ENCODE assay signal across 1 cellular context in the genomic region with DNA sequence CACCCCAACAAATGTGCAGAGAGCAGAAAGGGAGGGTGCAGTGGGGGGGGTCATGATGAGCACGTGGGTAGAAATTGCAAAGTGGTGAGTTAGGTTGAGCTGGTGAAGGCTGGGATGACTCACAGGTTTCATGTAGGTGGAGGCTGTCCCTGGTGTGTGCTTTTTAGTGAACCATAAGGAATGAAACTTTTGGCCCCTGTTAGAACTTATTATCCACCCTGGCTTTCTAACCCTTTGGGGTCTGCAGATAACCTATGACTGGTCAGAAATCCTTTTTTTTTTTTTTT.
TF ChIP-seq lines count a peak whose summit lies in the region.

No MANE protein-coding gene starts in this region.

TF ChIP-seq in SK-N-SH, 30 proteins besides CTCF, POLR2A, EP300 and RAD21:
- TF ChIP-seq, protein P1, sequence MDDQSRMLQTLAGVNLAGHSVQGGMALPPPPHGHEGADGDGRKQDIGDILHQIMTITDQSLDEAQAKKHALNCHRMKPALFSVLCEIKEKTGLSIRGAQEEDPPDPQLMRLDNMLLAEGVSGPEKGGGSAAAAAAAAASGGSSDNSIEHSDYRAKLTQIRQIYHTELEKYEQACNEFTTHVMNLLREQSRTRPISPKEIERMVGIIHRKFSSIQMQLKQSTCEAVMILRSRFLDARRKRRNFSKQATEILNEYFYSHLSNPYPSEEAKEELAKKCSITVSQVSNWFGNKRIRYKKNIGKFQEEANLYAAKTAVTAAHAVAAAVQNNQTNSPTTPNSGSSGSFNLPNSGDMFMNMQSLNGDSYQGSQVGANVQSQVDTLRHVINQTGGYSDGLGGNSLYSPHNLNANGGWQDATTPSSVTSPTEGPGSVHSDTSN (IDR thresholded peaks at IDR 0.05): peak; percentile 30; the same call in 1 of the 2 replicates
- TF ChIP-seq FOSL2 (IDR thresholded peaks at IDR 0.05; ENCODE audit: borderline replicate concordance, low read depth): peak; percentile 93
- no peak for TF ChIP-seq EZH2phosphoT487 (IDR thresholded peaks at IDR 0.05; ENCODE audit: borderline replicate concordance, low read depth)
- TF ChIP-seq JUND (IDR thresholded peaks at IDR 0.05): peak; percentile 89
- no peak for TF ChIP-seq RFX5 (IDR thresholded peaks at IDR 0.05; ENCODE audit: low read length)
- TF ChIP-seq TEAD4 (IDR thresholded peaks at IDR 0.05; ENCODE audit: borderline replicate concordance, insufficient read depth): peak; percentile 74; the same call in 1 of the 2 replicates
- TF ChIP-seq FOXJ3 (CRISPR knock-in tag; IDR thresholded peaks at IDR 0.05): no peak
- TF ChIP-seq GABPA (IDR thresholded peaks at IDR 0.05; ENCODE audit: low read depth): no peak
- TF ChIP-seq, protein P2, sequence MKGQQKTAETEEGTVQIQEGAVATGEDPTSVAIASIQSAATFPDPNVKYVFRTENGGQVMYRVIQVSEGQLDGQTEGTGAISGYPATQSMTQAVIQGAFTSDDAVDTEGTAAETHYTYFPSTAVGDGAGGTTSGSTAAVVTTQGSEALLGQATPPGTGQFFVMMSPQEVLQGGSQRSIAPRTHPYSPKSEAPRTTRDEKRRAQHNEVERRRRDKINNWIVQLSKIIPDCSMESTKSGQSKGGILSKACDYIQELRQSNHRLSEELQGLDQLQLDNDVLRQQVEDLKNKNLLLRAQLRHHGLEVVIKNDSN (IDR thresholded peaks at IDR 0.05; ENCODE audit: borderline replicate concordance, low read depth): peak; percentile 85
- TF ChIP-seq NFIC (IDR thresholded peaks at IDR 0.05; ENCODE audit: borderline replicate concordance): no peak
- TF ChIP-seq, protein P3, sequence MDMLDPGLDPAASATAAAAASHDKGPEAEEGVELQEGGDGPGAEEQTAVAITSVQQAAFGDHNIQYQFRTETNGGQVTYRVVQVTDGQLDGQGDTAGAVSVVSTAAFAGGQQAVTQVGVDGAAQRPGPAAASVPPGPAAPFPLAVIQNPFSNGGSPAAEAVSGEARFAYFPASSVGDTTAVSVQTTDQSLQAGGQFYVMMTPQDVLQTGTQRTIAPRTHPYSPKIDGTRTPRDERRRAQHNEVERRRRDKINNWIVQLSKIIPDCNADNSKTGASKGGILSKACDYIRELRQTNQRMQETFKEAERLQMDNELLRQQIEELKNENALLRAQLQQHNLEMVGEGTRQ (IDR thresholded peaks at IDR 0.05; ENCODE audit: borderline replicate concordance, low read depth, low read length): no peak
- TF ChIP-seq POLR2AphosphoS5 (IDR thresholded peaks at IDR 0.05; ENCODE audit: low read depth, low read length): no peak
- TF ChIP-seq MXI1 (IDR thresholded peaks at IDR 0.05; ENCODE audit: low read depth, low read length): no peak
- TF ChIP-seq SIN3A (IDR thresholded peaks at IDR 0.05; ENCODE audit: borderline replicate concordance, low read depth, low read length): no peak
- TF ChIP-seq TCF12 (IDR thresholded peaks at IDR 0.05): peak; percentile 68; the same call in 1 of the 2 replicates
- TF ChIP-seq, protein P4, sequence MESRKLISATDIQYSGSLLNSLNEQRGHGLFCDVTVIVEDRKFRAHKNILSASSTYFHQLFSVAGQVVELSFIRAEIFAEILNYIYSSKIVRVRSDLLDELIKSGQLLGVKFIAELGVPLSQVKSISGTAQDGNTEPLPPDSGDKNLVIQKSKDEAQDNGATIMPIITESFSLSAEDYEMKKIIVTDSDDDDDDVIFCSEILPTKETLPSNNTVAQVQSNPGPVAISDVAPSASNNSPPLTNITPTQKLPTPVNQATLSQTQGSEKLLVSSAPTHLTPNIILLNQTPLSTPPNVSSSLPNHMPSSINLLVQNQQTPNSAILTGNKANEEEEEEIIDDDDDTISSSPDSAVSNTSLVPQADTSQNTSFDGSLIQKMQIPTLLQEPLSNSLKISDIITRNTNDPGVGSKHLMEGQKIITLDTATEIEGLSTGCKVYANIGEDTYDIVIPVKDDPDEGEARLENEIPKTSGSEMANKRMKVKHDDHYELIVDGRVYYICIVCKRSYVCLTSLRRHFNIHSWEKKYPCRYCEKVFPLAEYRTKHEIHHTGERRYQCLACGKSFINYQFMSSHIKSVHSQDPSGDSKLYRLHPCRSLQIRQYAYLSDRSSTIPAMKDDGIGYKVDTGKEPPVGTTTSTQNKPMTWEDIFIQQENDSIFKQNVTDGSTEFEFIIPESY (IDR thresholded peaks at IDR 0.05; ENCODE audit: borderline replicate concordance, low read depth): no peak
- TF ChIP-seq, protein P5, sequence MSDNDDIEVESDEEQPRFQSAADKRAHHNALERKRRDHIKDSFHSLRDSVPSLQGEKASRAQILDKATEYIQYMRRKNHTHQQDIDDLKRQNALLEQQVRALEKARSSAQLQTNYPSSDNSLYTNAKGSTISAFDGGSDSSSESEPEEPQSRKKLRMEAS (IDR thresholded peaks at IDR 0.05; ENCODE audit: low read depth): peak; percentile 85
- no peak for TF ChIP-seq ELF1 (IDR thresholded peaks at IDR 0.05)
- no peak for TF ChIP-seq NRF1 (IDR thresholded peaks at IDR 0.05; ENCODE audit: low read depth, low read length)
